1 cellular context compared by ENCODE assay signal in the genomic region with DNA sequence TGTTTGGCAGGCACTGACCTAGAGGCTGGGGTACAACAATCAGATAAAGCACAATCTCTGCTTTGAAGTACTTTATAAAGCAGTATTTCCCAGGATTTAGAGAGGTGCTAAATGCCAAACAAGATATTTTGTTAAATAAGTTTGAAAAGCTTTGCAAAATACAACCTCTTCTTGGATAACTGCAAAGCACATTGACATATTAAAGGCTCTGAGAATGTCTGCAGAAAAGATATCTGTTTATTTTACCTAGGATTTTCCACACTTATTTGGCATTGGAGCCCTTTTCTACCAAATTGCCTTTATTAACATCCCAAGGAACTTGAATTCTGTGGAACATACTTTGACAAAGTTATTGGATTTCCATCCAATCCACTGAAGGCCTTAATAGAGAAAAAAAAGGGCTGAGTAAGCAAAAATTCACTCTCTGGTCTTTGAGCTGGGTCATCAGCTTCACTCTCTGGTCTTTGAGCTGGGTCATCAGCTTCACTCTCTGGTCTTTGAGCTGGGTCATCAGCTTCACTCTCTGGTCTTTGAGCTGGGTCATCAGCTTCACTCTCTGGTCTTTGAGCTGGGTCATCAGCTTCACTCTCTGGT. TPM values are rescaled to one million over a fixed set of nuclear protein-coding genes. Genes with fewer than 3 reads are reported as not detected.
"Had no signal": no experiment of that assay in that cellular context is flagged by ENCODE, and none has a peak within 500 bp of the region (broad histone marks: within the 10 kb centered on the region; RNA-seq: fewer than 3 reads in every experiment).

No MANE protein-coding gene starts in this region.

RNA-seq across cellular contexts. Expression of gene SYNM, which starts 29.7 kb away (rescaled TPM):
- polyA plus RNA-seq: immature natural killer cell had no signal
